ENCODE assay signal across 1 cellular context in the genomic region with DNA sequence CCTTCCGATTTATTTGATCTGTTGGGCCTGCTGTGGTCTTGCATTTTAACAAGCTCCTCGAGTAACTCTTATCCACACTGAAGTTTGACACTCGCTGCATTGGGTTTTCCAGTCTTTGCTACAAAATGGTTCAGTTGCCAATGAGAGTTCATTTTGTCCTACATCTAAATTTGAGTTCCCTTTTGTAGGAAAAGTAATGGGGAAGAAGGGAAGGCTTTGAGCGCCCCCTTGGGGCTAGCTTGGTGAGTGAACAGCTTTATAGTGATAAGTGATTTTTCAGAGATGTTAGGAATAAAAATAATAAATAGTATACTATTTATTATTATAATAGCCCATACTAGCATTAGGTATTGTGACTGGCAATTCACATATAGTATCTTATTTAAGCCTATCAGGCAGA.
TF ChIP-seq lines count a peak whose summit lies in the region.

No MANE protein-coding gene starts in this region.

TF ChIP-seq in HCT116, 20 proteins besides CTCF, POLR2A, EP300 and RAD21 (continued from another document):
- no peak for TF ChIP-seq SP1 (IDR thresholded peaks at IDR 0.05; ENCODE audit: low read depth)
- TF ChIP-seq TCF7L2 (IDR thresholded peaks at IDR 0.05; ENCODE audit: borderline replicate concordance, extremely low read depth, insufficient read depth, insufficient read length), result no peak
- no peak for TF ChIP-seq YY1 (IDR thresholded peaks at IDR 0.05; ENCODE audit: extremely low read depth, insufficient replicate concordance, low read depth, low read length)
- no peak for TF ChIP-seq ATF3 (IDR thresholded peaks at IDR 0.05)
